7 cellular contexts compared by ENCODE assay signal in genomic region chr6:138817799-138818198, GRCh38. TPM values are rescaled to one million over a fixed set of nuclear protein-coding genes. Genes with fewer than 3 reads are reported as not detected.
DNase-seq lines count a peak whose midpoint lies in the region; ATAC-seq and TF ChIP-seq lines count a peak whose summit lies in the region.

No MANE protein-coding gene starts in this region.

- H3K79me2 ChIP-seq in mesendoderm (ENCODE audit: control insufficient read depth, insufficient read depth, low read length) = no peaks in the 10 kb centered on the region

- peak; percentile 22 for ATAC-seq in GM19438 (IDR thresholded peaks at IDR 0.05; ENCODE audit: low read depth, unreplicated experiment)
- ATAC-seq in GM21515 (IDR thresholded peaks at IDR 0.05; ENCODE audit: unreplicated experiment) = no peak
- ATAC-seq in GM19351 (IDR thresholded peaks at IDR 0.05; ENCODE audit: unreplicated experiment) = no peak

- H3K9ac ChIP-seq in mesendoderm (ENCODE audit: low read length) = no peak overlapping the region

- H3K4me3 ChIP-seq in astrocyte of the spinal cord (ENCODE audit: low read depth, low read length) (no peak overlapping the region), mesendoderm (ENCODE audit: low read length) (no peak overlapping the region)

- DNase-seq in NCI-H1048 (lab: John Stamatoyannopoulos, UW) (peak; percentile 82), astrocyte of the spinal cord (ENCODE audit: low read depth, low spot score) (peak; percentile 77), mesendoderm (peak; percentile 98), NCI-H82 treated with DMSO at 0.1 percent for 48 hours (lab: John Stamatoyannopoulos, UW; ENCODE audit: unreplicated experiment) (no peak)

- no peak overlapping the region for H4K8ac ChIP-seq in mesendoderm (ENCODE audit: low read depth, low read length)

- no peak overlapping the region for H3K18ac ChIP-seq in mesendoderm (ENCODE audit: low read length)

- no peak overlapping the region for H3K4ac ChIP-seq in mesendoderm (ENCODE audit: low read depth, low read length)

- no peaks in the 10 kb centered on the region for H3K79me1 ChIP-seq in mesendoderm (ENCODE audit: low read length)

- no peaks in the 10 kb centered on the region for H3K36me3 ChIP-seq in mesendoderm (ENCODE audit: control insufficient read depth, insufficient read depth, low read length)

- no peak overlapping the region for H2BK5ac ChIP-seq in mesendoderm (ENCODE audit: low read length)

- no peak for TF ChIP-seq CTCF in astrocyte of the spinal cord (IDR thresholded peaks at IDR 0.05; ENCODE audit: low read depth, low read length)

- WGBS in mesendoderm (ENCODE audit: extremely low coverage, insufficient coverage, low lambda C conversion rate) = no CpG with 5 or more reads among the region's 4 CpGs

- no peak overlapping the region for H4K5ac ChIP-seq in mesendoderm (ENCODE audit: low read length)

- no peak overlapping the region for H2BK120ac ChIP-seq in mesendoderm (ENCODE audit: low read depth, low read length)

- H3K4me1 ChIP-seq in mesendoderm (ENCODE audit: control insufficient read depth, low read depth, low read length) = peaks cover 6% of the 10 kb centered on the region

- H2BK15ac ChIP-seq in mesendoderm (replicated peaks; ENCODE audit: low read depth) = no peak overlapping the region

- peak overlapping the region; percentile 15 for H3K56ac ChIP-seq in mesendoderm (ENCODE audit: low read length)

- no peak overlapping the region for H3K27ac ChIP-seq in mesendoderm (ENCODE audit: low read depth, low read length)

- H3K27me3 ChIP-seq in mesendoderm (ENCODE audit: insufficient read depth, low read length, poor library complexity) = no peaks in the 10 kb centered on the region

- in situ Hi-C loops in astrocyte of the spinal cord (cut with HindIII; ENCODE audit: low sequenced_read_pairs) = no loop called here

- no peak overlapping the region for H3K23ac ChIP-seq in mesendoderm (ENCODE audit: low read length)

- H2AK5ac ChIP-seq in mesendoderm (ENCODE audit: low read length) = no peak overlapping the region

- no peak overlapping the region for H3K4me2 ChIP-seq in mesendoderm (ENCODE audit: low read length)

RNA-seq across cellular contexts. Expression of gene ECT2L, which starts 21.9 kb away (rescaled TPM):
- not detected for polyA plus RNA-seq in mesendoderm (2013, experiment 1 of 2)
- not detected for polyA plus RNA-seq in mesendoderm (2013, experiment 2 of 2)

RNA-seq across cellular contexts. Expression of gene CCDC28A, which starts 44.2 kb away (rescaled TPM):
- 9.8 TPM for polyA plus RNA-seq in mesendoderm (2013, experiment 1 of 2)
- polyA plus RNA-seq in mesendoderm (2013, experiment 2 of 2) = 10.0 TPM
